8 cellular contexts compared by ENCODE assay signal in the genomic region with DNA sequence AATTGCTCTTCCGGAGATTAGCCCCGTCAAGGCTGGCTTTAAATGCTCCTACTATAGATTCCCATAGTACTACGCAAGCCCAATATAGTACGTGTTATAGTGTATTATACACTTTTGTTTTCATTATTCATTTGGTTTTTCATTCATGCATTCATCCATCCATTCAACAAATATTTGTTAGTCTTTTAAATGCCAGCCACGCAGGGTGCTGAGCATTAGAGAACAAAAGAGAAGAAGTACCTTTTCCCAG. TPM values are rescaled to one million over a fixed set of nuclear protein-coding genes. Genes with fewer than 3 reads are reported as not detected.
DNase-seq lines count a peak whose midpoint lies in the region; ATAC-seq and TF ChIP-seq lines count a peak whose summit lies in the region.

No MANE protein-coding gene starts in this region.

- H3K9ac ChIP-seq in DND-41 (ENCODE audit: low read depth, low read length) = peak overlapping the region; percentile 79

- H3K4me2 ChIP-seq in DND-41 (ENCODE audit: insufficient read depth, low read length) = peak overlapping the region; percentile 80

- H3K27ac ChIP-seq in DND-41 (ENCODE audit: low read length) (peak overlapping the region; percentile 72), Peyer's patch (peak overlapping the region; percentile 88 to 89 (median 89))

- H3K9me3 ChIP-seq in DND-41 (ENCODE audit: insufficient read depth, low read length, severe bottlenecking) (no peaks in the 10 kb centered on the region), Peyer's patch (no peaks in the 10 kb centered on the region)

- no peak for TF ChIP-seq CTCF in DND-41 (IDR thresholded peaks at IDR 0.05; ENCODE audit: borderline replicate concordance, extremely low read depth, low read length, poor library complexity, severe bottlenecking)
- no peak for TF ChIP-seq CTCF in Peyer's patch (IDR thresholded peaks at IDR 0.05)
- TF ChIP-seq CTCF in fibroblast of villous mesenchyme (IDR thresholded peaks at IDR 0.05; ENCODE audit: insufficient read depth, low read depth, low read length) = no peak
- TF ChIP-seq CTCF in GM20000 (IDR thresholded peaks at IDR 0.05; ENCODE audit: extremely low read depth, missing control alignments) = no peak

- no peaks in the 10 kb centered on the region for H4K20me1 ChIP-seq in DND-41 (ENCODE audit: insufficient read depth, low read length)

- H3K4me1 ChIP-seq in DND-41 (ENCODE audit: insufficient read depth, low read length) (peaks cover 36% of the 10 kb centered on the region), Peyer's patch (peaks cover 0 to 13% (median 2%) of the 10 kb centered on the region in 4 donors)

- DNase-seq in DND-41 (no peak), Peyer's patch (no peak), fibroblast of villous mesenchyme (ENCODE audit: low read depth) (no peak), skeletal muscle cell (ENCODE audit: low read depth) (no peak), GM20000 (ENCODE audit: low spot score) (no peak), left lobe of liver (ENCODE audit: low spot score) (no peak), iPS-NIHi7 (ENCODE audit: extremely low spot score) (no peak)
- no peak for DNase-seq in NK-92 treated with Interleukin-12 subunit alpha and Interleukin-12 subunit beta, amount 100 ng/mL, for 24 hours (lab: John Stamatoyannopoulos, UW)

- H3K4me3 ChIP-seq in DND-41 (ENCODE audit: low read depth in 1 of 2, low read length in 2 of 2) (peak overlapping the region; percentile 85 to 98; a peak in 3 of 4 replicates), Peyer's patch (peak overlapping the region; percentile 75 to 87 (median 78)), fibroblast of villous mesenchyme (ENCODE audit: low read depth, low read length) (peak overlapping the region; percentile 89), skeletal muscle cell (ENCODE audit: low read depth, low read length) (peak overlapping the region; percentile 58)

- H2AFZ ChIP-seq in DND-41 (ENCODE audit: low read depth, low read length) = peak overlapping the region; percentile 79

- H3K27me3 ChIP-seq in DND-41 (ENCODE audit: insufficient read depth, low read length, poor library complexity) (no peaks in the 10 kb centered on the region), Peyer's patch (no peaks in the 10 kb centered on the region)

- H3K36me3 ChIP-seq in DND-41 (ENCODE audit: insufficient read depth, low read length) (peaks cover 21% of the 10 kb centered on the region), Peyer's patch (peaks cover 0 to 4% (median 0%) of the 10 kb centered on the region in 3 donors)

- TF ChIP-seq POLR2A in Peyer's patch (IDR thresholded peaks at IDR 0.05) = no peak

- no peak for ATAC-seq in DND-41 (ENCODE audit: insufficient read depth, low read depth)
- no peak for ATAC-seq in left lobe of liver

- H3K79me2 ChIP-seq in DND-41 (ENCODE audit: insufficient read depth, low read length) = peaks cover 43% of the 10 kb centered on the region

RNA-seq across cellular contexts. Expression of gene RAB3GAP2, which starts 0.5 kb away (rescaled TPM):
- 10 to 100 TPM; 23.6 to 33.8 (median 27.7) TPM for total RNA-seq in Peyer's patch
- 38.3 and 51.8 TPM in 2 replicates for total RNA-seq in fibroblast of villous mesenchyme
- total RNA-seq in left lobe of liver = 18.3 TPM
